18 cellular contexts compared by ENCODE assay signal in the genomic region with DNA sequence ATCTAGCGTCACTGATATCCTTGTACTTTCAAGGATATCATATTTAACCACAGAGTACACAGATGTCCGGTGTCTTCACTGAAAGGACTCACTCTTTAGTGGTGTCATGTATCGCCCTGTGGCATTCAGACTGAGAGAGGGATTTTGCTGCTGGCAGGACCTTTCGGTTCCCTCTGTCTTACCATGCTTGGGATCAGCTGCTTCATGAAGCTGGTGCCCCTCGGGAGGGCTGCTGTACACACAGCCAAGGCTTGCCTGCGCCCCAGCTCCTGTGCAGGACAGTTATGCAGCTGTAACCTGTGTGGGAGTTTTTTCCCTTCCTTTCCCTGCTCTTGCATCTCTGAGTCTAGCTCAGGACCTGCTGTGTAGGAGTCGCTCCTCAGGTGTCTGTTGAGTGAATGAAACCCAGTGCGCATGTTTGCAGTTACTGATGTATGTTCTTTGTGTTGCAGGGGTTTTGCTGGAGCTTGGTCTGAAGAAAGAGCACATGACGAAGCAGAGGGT.
A peak's percentile ranks its signal among the peaks of the same experiment; 100 is the strongest.
DNase-seq lines count a peak whose midpoint lies in the region; ATAC-seq and FAIRE-seq lines count a peak whose summit lies in the region.
"Had no signal": no experiment of that assay in that cellular context is flagged by ENCODE, and none has a peak within 500 bp of the region (broad histone marks: within the 10 kb centered on the region; RNA-seq: fewer than 3 reads in every experiment).

No MANE protein-coding gene starts in this region.

- no peak overlapping the region for H3K27ac ChIP-seq in BLaER1
- H3K27ac ChIP-seq: left lung, pancreas, spleen had no signal

- H3K9me3 ChIP-seq in BLaER1 = no peaks in the 10 kb centered on the region
- H3K9me3 ChIP-seq: left lung, pancreas, spleen had no signal

- ATAC-seq in GM18868 (IDR thresholded peaks at IDR 0.05; ENCODE audit: unreplicated experiment) (no peak), HG03571 (IDR thresholded peaks at IDR 0.05; ENCODE audit: unreplicated experiment) (no peak), GM18858 (IDR thresholded peaks at IDR 0.05; ENCODE audit: unreplicated experiment) (no peak)
- ATAC-seq: left lung, pancreas had no signal

- no peak overlapping the region for H3K9ac ChIP-seq in BLaER1

- no peak for FAIRE-seq in HTR-8/SVneo (lab: Jason Lieb, UNC)
- FAIRE-seq: GM18507, pancreas had no signal

- H3K4me3 ChIP-seq in BLaER1 = no peak overlapping the region
- H3K4me3 ChIP-seq: left lung, pancreas, spleen had no signal

- DNase-seq in HTR-8/SVneo (ENCODE audit: insufficient read length, low spot score) (peak; percentile 26), NCI-H510A (lab: John Stamatoyannopoulos, UW) (peak; percentile 10), foreskin melanocyte (peak; percentile 44), NCI-H82 treated with DMSO at 0.1 percent for 48 hours (lab: John Stamatoyannopoulos, UW; ENCODE audit: unreplicated experiment) (no peak)
- DNase-seq: activated CD4-positive, alpha-beta memory T cell treated with anti-CD3 and anti-CD28 coated beads for 36 hours; activated naive CD8-positive, alpha-beta T cell treated with anti-CD3 and anti-CD28 coated beads, Interleukin-2, amount 10 ng/mL, durations not matched to agents 7 days and 5 days; activated T-cell treated with anti-CD3 and anti-CD28 coated beads, Interleukin-2, amount 50 U/mL, for 48 hours; effector CD8-positive, alpha-beta T cell; hypothalamus; left lung; NCI-H2081; pancreas had no signal

- peaks cover 11% of the 10 kb centered on the region for H3K4me1 ChIP-seq in BLaER1
- H3K4me1 ChIP-seq: left lung, pancreas, spleen had no signal

- H3K36me3 ChIP-seq in BLaER1 = no peaks in the 10 kb centered on the region
- H3K36me3 ChIP-seq: left lung, pancreas, spleen had no signal

- H3K4me2 ChIP-seq in BLaER1 = peak overlapping the region; percentile 23; the same call in 1 of the 2 replicates

- no peaks in the 10 kb centered on the region for H4K20me1 ChIP-seq in BLaER1

- H3K27me3 ChIP-seq in BLaER1 = no peaks in the 10 kb centered on the region
- H3K27me3 ChIP-seq: left lung, pancreas, spleen had no signal
